ENCODE assay signal across 8 cellular contexts in genomic region chr14:106845286-106846087, GRCh38.
DNase-seq lines count a peak whose midpoint lies in the region; ATAC-seq and TF ChIP-seq lines count a peak whose summit lies in the region.

No MANE protein-coding gene starts in this region.

- H3K36me3 Mint-ChIP-seq in activated CD4-positive, alpha-beta T cell treated with anti-CD3 and anti-CD28 coated beads, Interleukin-2, amount 10 ng/mL, durations not matched to agents 24 days and 14 days (ENCODE audit: low read depth) = no peaks in the 10 kb centered on the region

- peak overlapping the region; percentile 6 for H3K27ac Mint-ChIP-seq in activated CD4-positive, alpha-beta T cell treated with anti-CD3 and anti-CD28 coated beads, Interleukin-2, amount 10 ng/mL, durations not matched to agents 24 days and 14 days

- no peaks in the 10 kb centered on the region for H3K9me3 Mint-ChIP-seq in activated CD4-positive, alpha-beta T cell treated with anti-CD3 and anti-CD28 coated beads, Interleukin-2, amount 10 ng/mL, durations not matched to agents 24 days and 14 days

- H3K9me3 ChIP-seq in BLaER1 = no peaks in the 10 kb centered on the region
- no peaks in the 10 kb centered on the region for H3K9me3 ChIP-seq in KOPT-K1 (ENCODE audit: insufficient read depth, low read length, poor library complexity, severe bottlenecking)

- H3K9ac ChIP-seq in BLaER1 = peak overlapping the region; percentile 98

- peaks cover 33% of the 10 kb centered on the region for H3K27me3 Mint-ChIP-seq in activated CD4-positive, alpha-beta T cell treated with anti-CD3 and anti-CD28 coated beads, Interleukin-2, amount 10 ng/mL, durations not matched to agents 24 days and 14 days

- peak overlapping the region; percentile 88 for H3K4me3 Mint-ChIP-seq in activated CD4-positive, alpha-beta T cell treated with anti-CD3 and anti-CD28 coated beads, Interleukin-2, amount 10 ng/mL, durations not matched to agents 24 days and 14 days

- intact Hi-C loops in activated CD4-positive, alpha-beta T cell treated with anti-CD3 and anti-CD28 coated beads, Interleukin-2, amount 10 ng/mL, durations not matched to agents 24 days and 14 days (cut with micrococcal nuclease) = no loop called here

- no peaks in the 10 kb centered on the region for H3K27me3 ChIP-seq in BLaER1

- H3K36me3 ChIP-seq in BLaER1 = no peaks in the 10 kb centered on the region
- no peaks in the 10 kb centered on the region for H3K36me3 ChIP-seq in KOPT-K1 (ENCODE audit: insufficient read depth, low read length)

- peaks cover 71% of the 10 kb centered on the region for H3K4me1 ChIP-seq in BLaER1

- peak overlapping the region; percentile 93 for H3K4me2 ChIP-seq in BLaER1

- peak overlapping the region; percentile 83 for H3K4me3 ChIP-seq in BLaER1

- H3K4me1 Mint-ChIP-seq in activated CD4-positive, alpha-beta T cell treated with anti-CD3 and anti-CD28 coated beads, Interleukin-2, amount 10 ng/mL, durations not matched to agents 24 days and 14 days = peaks cover 28% of the 10 kb centered on the region

- peak; percentile 38 for TF ChIP-seq POLR2A in GM19193 (IDR thresholded peaks at IDR 0.05; ENCODE audit: extremely low read depth, insufficient read depth, insufficient read length)

- peak overlapping the region; percentile 99 for H3K27ac ChIP-seq in BLaER1
- H3K27ac ChIP-seq in KOPT-K1 (ENCODE audit: low read depth, low read length, poor library complexity, severe bottlenecking) = peak overlapping the region; percentile 94

- H4K20me1 ChIP-seq in BLaER1 = no peaks in the 10 kb centered on the region

- no peak for ATAC-seq in HG02798 (IDR thresholded peaks at IDR 0.05; ENCODE audit: poor library complexity, unreplicated experiment)

- DNase-seq in activated CD4-positive, alpha-beta T cell treated with anti-CD3 and anti-CD28 coated beads, Interleukin-2, amount 10 ng/mL, durations not matched to agents 24 days and 14 days = peak; percentile 73
- DNase-seq in germinal center (ENCODE audit: low spot score) (peak; percentile 55), superior temporal gyrus (ENCODE audit: extremely low spot score) (no peak)
- DNase-seq in stimulated activated CD4-positive, alpha-beta T cell treated with anti-CD3 and anti-CD28 coated beads, TNF-alpha, amount 100 ng/mL, for 48 hours (ENCODE audit: low read depth in 3 of 3) = peak in 2 of 3 donors; percentile 33 to 43
